Comparison of ENCODE assay signal across 22 cellular contexts in genomic region chr13:110689711-110690110, GRCh38.
"Had no signal": no experiment of that assay in that cellular context is flagged by ENCODE, and none has a peak within 500 bp of the region (broad histone marks: within the 10 kb centered on the region; RNA-seq: fewer than 3 reads in every experiment).

No MANE protein-coding gene starts in this region.

- H3K27ac Mint-ChIP-seq: immature natural killer cell, nephron had no signal

- H3K4me3 Mint-ChIP-seq: immature natural killer cell; naive thymus-derived CD4-positive, alpha-beta T cell; nephron had no signal

- ATAC-seq: naive thymus-derived CD4-positive, alpha-beta T cell had no signal

- H3K27me3 Mint-ChIP-seq: naive thymus-derived CD4-positive, alpha-beta T cell had no signal

- DNase-seq: cortex of kidney; hypothalamus; immature natural killer cell; islet precursor cell; kidney glomerular epithelial cell; left colon; left ventricle myocardium inferior; mammary epithelial cell; mesendoderm; midbrain; naive thymus-derived CD4-positive, alpha-beta T cell; occipital lobe; right lobe of liver; small intestine; stimulated activated CD4-positive, alpha-beta T cell treated with anti-CD3 and anti-CD28 coated beads, Interleukin-12 subunit alpha, Interleukin-12 subunit beta, amount 100 ng/mL, for 4 hours; stimulated activated CD4-positive, alpha-beta T cell treated with anti-CD3 and anti-CD28 coated beads, Interleukin-1b, Interleukin-23, amount 100 ng/mL, for 48 hours; stimulated activated CD4-positive, alpha-beta T cell treated with anti-CD3 and anti-CD28 coated beads, Interleukin-4, amount 100 ng/mL, for 1 hour; stimulated activated naive CD4-positive, alpha-beta T cell treated with Interleukin-2 at 50 U/mL for 16 hours; stomach; thyroid gland; trophoblast cell had no signal

- H3K9me3 Mint-ChIP-seq: immature natural killer cell; naive thymus-derived CD4-positive, alpha-beta T cell; nephron had no signal
